ENCODE assay signal across 9 cellular contexts in genomic region chr10:46020871-46021553, GRCh38. TPM values are rescaled to one million over a fixed set of nuclear protein-coding genes. Genes with fewer than 3 reads are reported as not detected.
DNase-seq lines count a peak whose midpoint lies in the region; ATAC-seq and TF ChIP-seq lines count a peak whose summit lies in the region.
"Had no signal": no experiment of that assay in that cellular context is flagged by ENCODE, and none has a peak within 500 bp of the region (broad histone marks: within the 10 kb centered on the region; RNA-seq: fewer than 3 reads in every experiment).

No MANE protein-coding gene starts in this region.

- no peak overlapping the region for H3K27ac ChIP-seq in IMR-90 (ENCODE audit: insufficient read depth, low read length)
- no peak overlapping the region for H3K27ac ChIP-seq in mesenchymal stem cell (ENCODE audit: low read length, poor library complexity, severe bottlenecking)
- H3K27ac ChIP-seq in RWPE1: no peak overlapping the region

- peak overlapping the region; percentile 31 for H2BK5ac ChIP-seq in IMR-90 (ENCODE audit: low read depth, low read length, poor library complexity, severe bottlenecking)
- H2BK5ac ChIP-seq in mesenchymal stem cell (ENCODE audit: low read depth, low read length, poor library complexity, severe bottlenecking): no peak overlapping the region

- BruUV-seq in IMR-90 (replicated peaks; lab: Mats Ljungman, UMichigan): no TSS peak

- no peak overlapping the region for H2AK5ac ChIP-seq in IMR-90 (ENCODE audit: low read depth, low read length)
- H2AK5ac ChIP-seq in mesenchymal stem cell (ENCODE audit: low read length, severe bottlenecking): no peak overlapping the region

- H3K9me3 ChIP-seq in IMR-90 (ENCODE audit: control insufficient read depth, insufficient read depth, low read length) (no peaks in the 10 kb centered on the region), mesenchymal stem cell (ENCODE audit: control insufficient read depth, low read length) (no peaks in the 10 kb centered on the region)

- H3K56ac ChIP-seq in IMR-90 (ENCODE audit: extremely low read depth, insufficient read depth, low read length): no peak overlapping the region

- no peak overlapping the region for H2BK20ac ChIP-seq in IMR-90 (ENCODE audit: low read depth, low read length)

- H3K23ac ChIP-seq in IMR-90 (ENCODE audit: low read depth, low read length) (no peak overlapping the region), mesenchymal stem cell (ENCODE audit: low read length in 2 of 2) (no peak overlapping the region)

- H2BK15ac ChIP-seq in IMR-90 (ENCODE audit: low read depth, low read length) (no peak overlapping the region), mesenchymal stem cell (ENCODE audit: low read depth, poor library complexity, severe bottlenecking) (no peak overlapping the region)

- CTCF ChIA-PET in IMR-90 (lab: Yijun Ruan, JAX): interaction anchor here (0.6 kb wide), 1 partner anchor 29 kb away, joined by 5 read pairs; no protein-coding TSS in a partner anchor
- CTCF ChIA-PET in RWPE1 (lab: Yijun Ruan, JAX): no interaction called here

- peaks cover 8 to 63% of the 10 kb centered on the region in 2 experiments for H3K79me1 ChIP-seq in IMR-90 (ENCODE audit: low read depth in 1 of 2, low read length in 2 of 2)
- H3K79me1 ChIP-seq in mesenchymal stem cell (replicated peaks; ENCODE audit: low read length, poor library complexity, severe bottlenecking): peaks cover 5% of the 10 kb centered on the region

- H3K9ac ChIP-seq in IMR-90 (ENCODE audit: low read depth, low read length) (no peak overlapping the region), mesenchymal stem cell (ENCODE audit: low read length) (peak overlapping the region; percentile 53)

- H4K20me1 ChIP-seq in IMR-90 (ENCODE audit: insufficient read depth, low read length): peaks cover 80% of the 10 kb centered on the region

- H2AFZ ChIP-seq in IMR-90 (replicated peaks; ENCODE audit: low read length, poor library complexity): no peak overlapping the region
- H2AFZ ChIP-seq in mesenchymal stem cell (ENCODE audit: low read depth, low read length): no peak overlapping the region

- peaks cover 19% of the 10 kb centered on the region for H3K9me1 ChIP-seq in IMR-90 (ENCODE audit: insufficient read depth, low read length)

- H4K91ac ChIP-seq in IMR-90 (ENCODE audit: insufficient read depth, low read depth, low read length) (no peak overlapping the region), mesenchymal stem cell (ENCODE audit: low read length) (no peak overlapping the region)

- DNase-seq in AG08395 (ENCODE audit: low spot score): peak; percentile 48
- peak; percentile 89 for DNase-seq in IMR-90
- peak; percentile 98 for DNase-seq in amniotic epithelial cell (ENCODE audit: low read depth)
- DNase-seq in mesenchymal stem cell: peak; percentile 96
- no peak for DNase-seq in RWPE1 (ENCODE audit: low spot score)
- DNase-seq: stimulated activated CD4-positive, alpha-beta T cell treated with anti-CD3 and anti-CD28 coated beads, Interleukin-1b, Interleukin-23, amount 100 ng/mL, for 48 hours had no signal

- no peak overlapping the region for H4K5ac ChIP-seq in IMR-90 (ENCODE audit: low read depth, low read length)

- H3K14ac ChIP-seq in IMR-90 (replicated peaks; ENCODE audit: low read depth, low read length) (no peak overlapping the region), mesenchymal stem cell (ENCODE audit: low read length in 2 of 2) (no peak overlapping the region)

- H3K18ac ChIP-seq in IMR-90 (ENCODE audit: low read depth, low read length) (peak overlapping the region; percentile 48; the same call in 1 of the 2 replicates), mesenchymal stem cell (ENCODE audit: low read depth in 1 of 2, low read length in 2 of 2) (no peak overlapping the region)

- H3K4ac ChIP-seq in IMR-90 (ENCODE audit: low read depth, low read length): no peak overlapping the region
- no peak overlapping the region for H3K4ac ChIP-seq in mesenchymal stem cell (ENCODE audit: low read depth in 1 of 2, low read length in 2 of 2)

- H3K4me1 ChIP-seq in IMR-90 (ENCODE audit: control insufficient read depth, insufficient read depth, low read length) (peaks cover 29% of the 10 kb centered on the region), mesenchymal stem cell (ENCODE audit: control insufficient read depth, insufficient read depth, low read depth, low read length) (peaks cover 21% of the 10 kb centered on the region)

- no peaks in the 10 kb centered on the region for H3K27me3 ChIP-seq in IMR-90 (ENCODE audit: control insufficient read depth, insufficient read depth, low read length)
- H3K27me3 ChIP-seq in mesenchymal stem cell (ENCODE audit: control insufficient read depth in 1 of 2, insufficient read depth in 1 of 2, low read length in 2 of 2): no peaks in the 10 kb centered on the region

- H3K4me3 ChIP-seq in IMR-90 (ENCODE audit: insufficient read depth, low read depth, low read length): no peak overlapping the region
- H3K4me3 ChIP-seq in mesenchymal stem cell (ENCODE audit: insufficient read depth in 1 of 2, low read depth in 1 of 2, low read length in 2 of 2): peak overlapping the region in 1 of 2 experiments; percentile 30

- H2BK120ac ChIP-seq in IMR-90 (ENCODE audit: low read depth, low read length) (no peak overlapping the region), mesenchymal stem cell (ENCODE audit: low read depth, low read length) (no peak overlapping the region)

- in situ Hi-C loops in IMR-90 (cut with MboI; ENCODE audit: low sequenced_read_pairs): loop anchor here (25.0 kb wide), 1 partner anchor 1034 kb away; the partner anchor contains the start of gene DEPP1

- no CpG with 5 or more reads among the region's 2 CpGs for WGBS in IMR-90 (ENCODE audit: extremely low coverage in 2 of 2, insufficient read length in 1 of 2), 2 experiments
- no CpG with 5 or more reads among the region's 2 CpGs for WGBS in mesenchymal stem cell

- POLR2A ChIA-PET in IMR-90 (lab: Charles Lee; ENCODE audit: unreplicated experiment): no interaction called here
- POLR2A ChIA-PET in RWPE1 (lab: Yijun Ruan, JAX; ENCODE audit: low non-redundant PET): no interaction called here

- H3K4me2 ChIP-seq in IMR-90 (ENCODE audit: low read depth, low read length) (peak overlapping the region; percentile 80; the same call in 1 of the 2 replicates), mesenchymal stem cell (ENCODE audit: low read length, poor library complexity, severe bottlenecking) (no peak overlapping the region)

- ATAC-seq in IMR-90 (ENCODE audit: low read depth) (no peak), HG02870 (IDR thresholded peaks at IDR 0.05; ENCODE audit: unreplicated experiment) (no peak), HG02678 (IDR thresholded peaks at IDR 0.05; ENCODE audit: unreplicated experiment) (no peak), HG02571 (IDR thresholded peaks at IDR 0.05; ENCODE audit: unreplicated experiment) (no peak)

- dilution Hi-C loops in IMR-90 (cut with HindIII; ENCODE audit: low sequenced_read_pairs, unreplicated experiment): no loop called here

- intact Hi-C loops in IMR-90 (cut with micrococcal nuclease): loop anchor here (10.0 kb wide), 1 partner anchor 556 kb away; no protein-coding TSS in a partner anchor

- H4K8ac ChIP-seq in IMR-90 (ENCODE audit: low read depth in 2 of 2, low read length in 2 of 2) (no peak overlapping the region), mesenchymal stem cell (ENCODE audit: low read length) (no peak overlapping the region)

- peaks cover 4% of the 10 kb centered on the region for H3K36me3 ChIP-seq in IMR-90 (ENCODE audit: control insufficient read depth, insufficient read depth, low read length)
- H3K36me3 ChIP-seq in mesenchymal stem cell (ENCODE audit: control insufficient read depth in 1 of 2, insufficient read depth in 2 of 2, low read depth in 1 of 2, low read length in 2 of 2): peaks cover 3 to 7% of the 10 kb centered on the region in 2 experiments

- TF ChIP-seq CTCF in IMR-90 (conservative IDR thresholded peaks at IDR 0.05; ENCODE audit: low read depth, low read length) (no peak), RWPE1 (conservative IDR thresholded peaks at IDR 0.05; ENCODE audit: low read depth) (no peak)

- no peak overlapping the region for H2AK9ac ChIP-seq in IMR-90 (replicated peaks; ENCODE audit: low read depth, low read length, poor library complexity)

- no peak for TF ChIP-seq RAD21 in IMR-90 (IDR thresholded peaks at IDR 0.05; ENCODE audit: low read length)

- TF ChIP-seq POLR2A in IMR-90 (IDR thresholded peaks at IDR 0.05; ENCODE audit: low read depth, low read length): no peak

- H2BK12ac ChIP-seq in mesenchymal stem cell (ENCODE audit: low read length in 2 of 2): no peak overlapping the region

TF ChIP-seq in IMR-90, 13 proteins besides CTCF, POLR2A, EP300 and RAD21 (continues in another document):
- TF ChIP-seq MAZ (IDR thresholded peaks at IDR 0.05; ENCODE audit: borderline replicate concordance, low read depth, low read length) (no peak), SMC3 (IDR thresholded peaks at IDR 0.05; ENCODE audit: low read depth, low read length) (no peak), CEBPB (IDR thresholded peaks at IDR 0.05; ENCODE audit: low read depth, low read length) (peak; percentile 97), USF2 (IDR thresholded peaks at IDR 0.05; ENCODE audit: low read depth, low read length) (no peak), RCOR1 (IDR thresholded peaks at IDR 0.05; ENCODE audit: insufficient replicate concordance, low read length) (no peak)

RNA-seq across cellular contexts. Expression of gene NCOA4, which starts 9.4 kb away (rescaled TPM):
- total RNA-seq in IMR-90 (2012; rRNA removed): 188 and 202 TPM in 2 replicates
- 55.6 and 62.2 TPM in 2 replicates for polyA plus RNA-seq in IMR-90 (2012; rRNA removed)
- polyA plus RNA-seq in IMR-90 (2012; cell fraction: cytosol; rRNA removed): 15.8 and 24.1 TPM in 2 replicates
- polyA plus RNA-seq in IMR-90 (2012; cell fraction: nucleus; rRNA removed; ENCODE audit: low replicate concordance): 6.4 and 33.7 TPM in 2 replicates
- 97.0 TPM for polyA plus RNA-seq in mesenchymal stem cell (2013, experiment 1 of 2)
- 102 TPM for polyA plus RNA-seq in mesenchymal stem cell (2013, experiment 2 of 2)

RNA-seq across cellular contexts. Expression of gene MSMB, which starts 25.1 kb away (rescaled TPM):
- not detected in 2 replicates for total RNA-seq in IMR-90 (2012; rRNA removed)
- polyA plus RNA-seq in IMR-90 (2012; rRNA removed): not detected in 2 replicates
- not detected in 2 replicates for polyA plus RNA-seq in IMR-90 (2012; cell fraction: cytosol; rRNA removed)
- polyA plus RNA-seq in IMR-90 (2012; cell fraction: nucleus; rRNA removed; ENCODE audit: low replicate concordance): not detected in 2 replicates
- 0.39 TPM for polyA plus RNA-seq in mesenchymal stem cell (2013, experiment 1 of 2)
- 0.38 TPM for polyA plus RNA-seq in mesenchymal stem cell (2013, experiment 2 of 2)

RNA-seq across cellular contexts. Expression of gene TIMM23, which starts 48.7 kb away (rescaled TPM):
- 86.2 and 117 TPM in 2 replicates for total RNA-seq in IMR-90 (2012; rRNA removed)
- 74.4 and 82.4 TPM in 2 replicates for polyA plus RNA-seq in IMR-90 (2012; rRNA removed)
- polyA plus RNA-seq in IMR-90 (2012; cell fraction: cytosol; rRNA removed): 29.6 and 49.6 TPM in 2 replicates
- 7.6 and 36.7 TPM in 2 replicates for polyA plus RNA-seq in IMR-90 (2012; cell fraction: nucleus; rRNA removed; ENCODE audit: low replicate concordance)
- polyA plus RNA-seq in mesenchymal stem cell (2013, experiment 1 of 2): 86.1 TPM
- 91.1 TPM for polyA plus RNA-seq in mesenchymal stem cell (2013, experiment 2 of 2)
